Comparison of ENCODE assay signal across 26 cellular contexts in genomic region chr3:125161607-125162219, GRCh38. TPM values are rescaled to one million over a fixed set of nuclear protein-coding genes. Genes with fewer than 3 reads are reported as not detected.
DNase-seq lines count a peak whose midpoint lies in the region; ATAC-seq, FAIRE-seq and TF ChIP-seq lines count a peak whose summit lies in the region.
"Had no signal": no experiment of that assay in that cellular context is flagged by ENCODE, and none has a peak within 500 bp of the region (broad histone marks: within the 10 kb centered on the region; RNA-seq: fewer than 3 reads in every experiment).

No MANE protein-coding gene starts in this region.

- in situ Hi-C loops in HepG2 (cut with HindIII; ENCODE audit: extremely low pct_ligation_motif_present, low pct_unique_long_range_greater_than_20kb) = loop anchor here (10.0 to 25.0 kb wide), 2 partner anchors 167 to 399 kb away; no protein-coding TSS in a partner anchor

- H3K27ac ChIP-seq in body of pancreas (peak overlapping the region in 1 of 4 donors; percentile 23), lower lobe of right lung (peak overlapping the region; percentile 19), HepG2 (ENCODE audit: extremely low read length, insufficient read depth, low read length) (no peak overlapping the region)
- H3K27ac ChIP-seq: cardiac muscle cell, Peyer's patch, prostate gland had no signal

- no peaks in the 10 kb centered on the region for H3K79me2 ChIP-seq in HepG2 (ENCODE audit: insufficient read depth, low read length)

- POLR2A ChIA-PET in HepG2 (lab: Yijun Ruan, JAX) = no interaction called here

- TF ChIP-seq EP300 in HepG2 (IDR thresholded peaks at IDR 0.05; ENCODE audit: low read depth in 2 of 2, low read length in 2 of 2) (no peak), HepG2 (CRISPR knock-in tag; IDR thresholded peaks at IDR 0.05; ENCODE audit: borderline replicate concordance) (no peak)

- WGBS in body of pancreas, 2 donors = 80 to 89% methylated on average over 12 of the region's 12 CpGs
- WGBS in HepG2 (ENCODE audit: low lambda C conversion rate) = 70% methylated on average over 12 of the region's 12 CpGs

- H3K36me3 ChIP-seq in body of pancreas (replicated peaks in 1 of 2; ENCODE audit: insufficient read depth in 1 of 2, low read depth in 2 of 2) (no peaks in the 10 kb centered on the region), lower lobe of right lung (no peaks in the 10 kb centered on the region), HepG2 (replicated peaks in 1 of 2; ENCODE audit: control insufficient read depth in 1 of 2, insufficient read depth in 2 of 2, low read length in 2 of 2) (no peaks in the 10 kb centered on the region)
- H3K36me3 ChIP-seq: cardiac muscle cell, Peyer's patch, prostate gland, vagina had no signal

- no peak overlapping the region for H3K9ac ChIP-seq in HepG2 (ENCODE audit: insufficient read depth, low read depth, low read length)

- H3K9me3 ChIP-seq in body of pancreas = no peaks in the 10 kb centered on the region
- no peaks in the 10 kb centered on the region for H3K9me3 ChIP-seq in lower lobe of right lung
- no peaks in the 10 kb centered on the region for H3K9me3 ChIP-seq in HepG2 (ENCODE audit: low read length)
- H3K9me3 ChIP-seq: Peyer's patch, prostate gland, vagina had no signal

- TF ChIP-seq POLR2A in body of pancreas (IDR thresholded peaks at IDR 0.05) (no peak), HepG2 (IDR thresholded peaks at IDR 0.05; ENCODE audit: insufficient read depth in 1 of 2, low read depth in 2 of 2, low read length in 2 of 2) (no peak)

- no peak for TF ChIP-seq RAD21 in HepG2 (CRISPR knock-in tag; IDR thresholded peaks at IDR 0.05)

- no peak overlapping the region for H3K4me3 ChIP-seq in body of pancreas
- no peak overlapping the region for H3K4me3 ChIP-seq in fibroblast of the aortic adventitia (ENCODE audit: low read depth, low read length)
- no peak overlapping the region for H3K4me3 ChIP-seq in lower lobe of right lung
- no peak overlapping the region for H3K4me3 ChIP-seq in HepG2 (replicated peaks in 1 of 3; ENCODE audit: insufficient read depth in 1 of 3, low read depth in 2 of 3, low read length in 3 of 3)
- H3K4me3 ChIP-seq: cardiac muscle cell, lung, Peyer's patch, prostate gland, smooth muscle cell, vagina had no signal

- CTCF ChIA-PET in HepG2 (lab: Yijun Ruan, JAX; ENCODE audit: low intra/inter-chr PET ratio, low total read pairs) = no interaction called here

- H2AFZ ChIP-seq in HepG2 (ENCODE audit: low read length) = no peak overlapping the region

- no peaks in the 10 kb centered on the region for H3K27me3 ChIP-seq in body of pancreas
- H3K27me3 ChIP-seq in lower lobe of right lung (ENCODE audit: low read depth) = no peaks in the 10 kb centered on the region
- no peaks in the 10 kb centered on the region; a peak in 1 of 5 replicates for H3K27me3 ChIP-seq in HepG2 (ENCODE audit: control insufficient read depth in 1 of 2, insufficient read depth in 2 of 2, low read length in 2 of 2)
- H3K27me3 ChIP-seq: cardiac muscle cell, Peyer's patch, vagina had no signal

- TF ChIP-seq CTCF in body of pancreas (IDR thresholded peaks at IDR 0.05) (no peak), fibroblast of the aortic adventitia (IDR thresholded peaks at IDR 0.05; ENCODE audit: insufficient read depth, low read length) (no peak), lower lobe of right lung (IDR thresholded peaks at IDR 0.05) (no peak), HepG2 (CRISPR knock-in tag; IDR thresholded peaks at IDR 0.05) (no peak)

- intact Hi-C loops in body of pancreas (cut with DNase I) (no loop called here), lower lobe of right lung (cut with DNase I) (no loop called here), sciatic nerve (cut with DNase I) (no loop called here), HepG2 (cut with micrococcal nuclease; ENCODE audit: unreplicated experiment) (no loop called here)

- H3K4me1 ChIP-seq in body of pancreas (peaks cover 5% of the 10 kb centered on the region), lower lobe of right lung (peaks cover 49% of the 10 kb centered on the region), HepG2 (ENCODE audit: insufficient read depth, low read length) (peaks cover under 1% of the 10 kb centered on the region; the same call in 1 of the 2 replicates)
- H3K4me1 ChIP-seq: prostate gland had no signal

- no TSS peak for BruUV-seq in HepG2 (replicated peaks; lab: Mats Ljungman, UMichigan)

- DNase-seq in body of pancreas = no peak
- peak; percentile 49 for DNase-seq in fibroblast of the aortic adventitia (ENCODE audit: low read depth)
- DNase-seq in lower lobe of right lung = peak; percentile 48
- DNase-seq in sciatic nerve (ENCODE audit: low spot score) = no peak
- DNase-seq in stimulated activated naive CD8-positive, alpha-beta T cell treated with anti-CD3 and anti-CD28 coated beads, Interleukin-15, Interleukin-2, amounts not matched to agents 100 U/mL and 50 U/mL, for 24 hours = no peak
- DNase-seq in NK-92 (lab: John Stamatoyannopoulos, UW; ENCODE audit: unreplicated experiment) = no peak
- DNase-seq in pons (ENCODE audit: low spot score) = no peak
- no peak for DNase-seq in HepG2 (ENCODE audit: low spot score)
- DNase-seq: ACHN; activated CD4-positive, alpha-beta T cell treated with anti-CD3 and anti-CD28 coated beads, Interleukin-2, amount 50 U/mL, for 48 hours; activated gamma-delta T cell; C1 segment of cervical spinal cord; head of caudate nucleus; HFFc6; naive thymus-derived CD4-positive, alpha-beta T cell; NCI-H1417; NCI-H510A; NK-92 treated with Interleukin-12 subunit alpha and Interleukin-12 subunit beta, amount 100 ng/mL, for 24 hours; Peyer's patch; stimulated activated CD4-positive, alpha-beta T cell treated with anti-CD3 and anti-CD28 coated beads, Interleukin-4, amount 100 ng/mL, for 1 hour; T-helper 2 cell had no signal

- H3K4me2 ChIP-seq in HepG2 (ENCODE audit: low read depth, low read length) = no peak overlapping the region
- H3K4me2 ChIP-seq: smooth muscle cell had no signal

- H4K20me1 ChIP-seq in HepG2 (ENCODE audit: insufficient read depth, low read length) = no peaks in the 10 kb centered on the region

- no peak for FAIRE-seq in HepG2 (lab: Jason Lieb, UNC)

- ATAC-seq in body of pancreas (peak; percentile 16), lower lobe of right lung (no peak), sciatic nerve (peak; percentile 76), HepG2 (no peak)
- no peak for ATAC-seq in stimulated activated naive CD8-positive, alpha-beta T cell treated with anti-CD3 and anti-CD28 coated beads, Interleukin-15, Interleukin-2, amounts not matched to agents 100 U/mL and 50 U/mL, for 24 hours
- ATAC-seq: naive thymus-derived CD4-positive, alpha-beta T cell had no signal

TF ChIP-seq in HepG2, 621 proteins besides CTCF, POLR2A, EP300 and RAD21 (continues in another document):
- TF ChIP-seq ZNF746 (CRISPR knock-in tag; IDR thresholded peaks at IDR 0.05) (no peak), ZNF207 (IDR thresholded peaks at IDR 0.05; ENCODE audit: borderline replicate concordance) (no peak), ARNT2 (CRISPR knock-in tag; IDR thresholded peaks at IDR 0.05; ENCODE audit: low read depth) (no peak), ZNF282 (IDR thresholded peaks at IDR 0.05; ENCODE audit: partially characterized antibody) (no peak), ATF7 (IDR thresholded peaks at IDR 0.05) (no peak), ATF7 (CRISPR knock-in tag; IDR thresholded peaks at IDR 0.05) (no peak), TFDP1 (CRISPR knock-in tag; IDR thresholded peaks at IDR 0.05; ENCODE audit: borderline replicate concordance) (no peak)

RNA-seq across cellular contexts. Expression of gene SLC12A8, which starts 50.8 kb away (rescaled TPM):
- total RNA-seq in body of pancreas (10 to 100 TPM; 10.1 to 30.0 TPM), fibroblast of the aortic adventitia (ENCODE audit: low replicate concordance) (13.4 and 15.5 TPM in 2 replicates), lower lobe of right lung (9.1 TPM), sciatic nerve (2.5 TPM), HepG2 (2016; rRNA removed; fragmentation: Illumina TruSeq; extraction: Trizol) (0.13 and 0.71 TPM in 2 replicates)
- total RNA-seq in HepG2 (2016; cell fraction: cytosol; rRNA removed; fragmentation: Illumina TruSeq; extraction: Trizol; ENCODE audit: low read depth) = 0.18 and 0.40 TPM in 2 replicates
- total RNA-seq in HepG2 (2016; cell fraction: insoluble cytoplasmic fraction; rRNA removed; fragmentation: Illumina TruSeq; extraction: Trizol) = 0.33 and 0.52 TPM in 2 replicates
- total RNA-seq in HepG2 (2016; cell fraction: membrane; rRNA removed; fragmentation: Illumina TruSeq; extraction: Trizol) = 0.10 and 0.34 TPM in 2 replicates
- 0.56 and 0.65 TPM in 2 replicates for total RNA-seq in HepG2 (2016; cell fraction: nucleus; rRNA removed; fragmentation: Illumina TruSeq; extraction: Trizol)
- polyA plus RNA-seq in HepG2 (2011; rRNA removed) = 0.44 and 0.55 TPM in 2 replicates
- polyA plus RNA-seq in HepG2 (2011; cell fraction: cytosol; rRNA removed) = 0.16 and 0.17 TPM in 2 replicates
- 0.14 and 0.79 TPM in 2 replicates for polyA plus RNA-seq in HepG2 (2011; cell fraction: nucleus; rRNA removed)
- polyA plus RNA-seq in HepG2 (2012) = 0.24 TPM in 1 of 2 replicates, not detected in the other
- polyA plus RNA-seq in HepG2 (2016; cell fraction: cytosol; fragmentation: Illumina TruSeq; extraction: Trizol; ENCODE audit: low read depth) = 0.03 TPM in 1 of 2 replicates, not detected in the other
- 0.13 TPM in 1 of 2 replicates, not detected in the other for polyA plus RNA-seq in HepG2 (2016; cell fraction: insoluble cytoplasmic fraction; fragmentation: Illumina TruSeq; extraction: Trizol; ENCODE audit: low read depth)
- 0.14 TPM in 1 of 2 replicates, not detected in the other for polyA plus RNA-seq in HepG2 (2016; cell fraction: membrane; fragmentation: Illumina TruSeq; extraction: Trizol; ENCODE audit: low read depth)
- polyA plus RNA-seq in HepG2 (2016; cell fraction: nucleus; fragmentation: Illumina TruSeq; extraction: Trizol; ENCODE audit: insufficient read depth, low read depth) = 0.73 and 1.4 TPM in 2 replicates
- polyA minus RNA-seq in HepG2 (2011; rRNA and poly(A)+ RNA removed; ENCODE audit: low replicate concordance) = 1.2 and 6.6 TPM in 2 replicates
- polyA minus RNA-seq in HepG2 (2011; cell fraction: cytosol; rRNA and poly(A)+ RNA removed) = not detected in 2 replicates
- 0.62 and 0.90 TPM in 2 replicates for polyA minus RNA-seq in HepG2 (2011; cell fraction: nucleus; rRNA and poly(A)+ RNA removed)

Comparison
In these comparisons a context has a peak if more than half of its experiments do, and no peak if none do; other contexts are left out.
1. ATAC-seq: peak in body of pancreas (single experiment) and sciatic nerve (single experiment); none in lower lobe of right lung (0 of 2), stimulated activated naive CD8-positive, alpha-beta T cell treated with anti-CD3 and anti-CD28 coated beads, Interleukin-15, Interleukin-2, amounts not matched to agents 100 U/mL and 50 U/mL, for 24 hours (single experiment) and HepG2 (single experiment).
2. DNase-seq: peak in fibroblast of the aortic adventitia (single experiment) and lower lobe of right lung (single experiment); none in body of pancreas (0 of 4), sciatic nerve (single experiment), stimulated activated naive CD8-positive, alpha-beta T cell treated with anti-CD3 and anti-CD28 coated beads, Interleukin-15, Interleukin-2, amounts not matched to agents 100 U/mL and 50 U/mL, for 24 hours (single experiment), NK-92 (single experiment), pons (single experiment) and HepG2 (single experiment).